In genomic region chr7:32631590-32632497, GRCh38 we compare ENCODE assay signal across 5 cellular contexts.
DNase-seq lines count a peak whose midpoint lies in the region; ATAC-seq, FAIRE-seq and TF ChIP-seq lines count a peak whose summit lies in the region.
"Not testable (repeated sequence)": the region's sequence is repeated elsewhere in the genome, so short reads cannot be mapped to it uniquely, and the experiment has no call there.

No MANE protein-coding gene starts in this region.

- H3K36me3 ChIP-seq in Panc1 (ENCODE audit: control insufficient read depth, insufficient read depth, low read length); small intestine (ENCODE audit: control insufficient read depth in 2 of 2, insufficient read depth in 2 of 2, low read length in 2 of 2): not testable (repeated sequence)

- H3K4me3 ChIP-seq in A549; Panc1 (ENCODE audit: low read depth in 2 of 2, low read length in 2 of 2); small intestine (ENCODE audit: low read depth in 1 of 2, low read length in 2 of 2): not testable (repeated sequence)

- not testable (repeated sequence) for H3K27ac ChIP-seq in A549; Panc1 (ENCODE audit: low read length); small intestine (ENCODE audit: low read depth in 1 of 2, low read length in 1 of 2)

- intact Hi-C loops in Panc1 (cut with micrococcal nuclease; ENCODE audit: unreplicated experiment): not testable (repeated sequence)

- POLR2A ChIA-PET in A549 (lab: Yijun Ruan, JAX): not testable (repeated sequence)
- POLR2A ChIA-PET in Panc1 (lab: Charles Lee): interaction anchor here (0.6 kb wide), 1 partner anchor 105 kb away, joined by 3 read pairs; no protein-coding TSS in a partner anchor

- TF ChIP-seq RAD21 in A549 (conservative IDR thresholded peaks at IDR 0.05 in 1 of 2, IDR thresholded peaks at IDR 0.05 in 1 of 2): not testable (repeated sequence)

- not testable (repeated sequence) for H3K4me2 ChIP-seq in A549

- TF ChIP-seq EP300 in A549 (IDR thresholded peaks at IDR 0.05): not testable (repeated sequence)

- 92% methylated on average over 5 of the region's 5 CpGs for WGBS in A549 (ENCODE audit: missing lambda C conversion rate)
- WGBS in small intestine, 3 donors: 94 to 96% (median 95%) methylated on average over 5 of the region's 5 CpGs

- in situ Hi-C loops in Panc1 (cut with HindIII; ENCODE audit: low pct_unique_long_range_greater_than_20kb, low sequenced_read_pairs): not testable (repeated sequence)

- H3K9me3 ChIP-seq in A549; Panc1 (ENCODE audit: control insufficient read depth, insufficient read depth, low read depth, low read length); T-helper 17 cell (ENCODE audit: control insufficient read depth, low read length, poor library complexity, severe bottlenecking); small intestine (ENCODE audit: control insufficient read depth, low read depth): not testable (repeated sequence)

- TSS peak; percentile 19 for BruUV-seq in Panc1 (replicated peaks; lab: Mats Ljungman, UMichigan)

- FAIRE-seq in A549 (lab: Jason Lieb, UNC) (peak; percentile 7), H54 (lab: Jason Lieb, UNC) (peak; percentile 41), small intestine (lab: Jason Lieb, UNC) (peak; percentile 57)

- not testable (repeated sequence) for TF ChIP-seq POLR2A in A549 (IDR thresholded peaks at IDR 0.05; ENCODE audit: low read length); H54 (IDR thresholded peaks at IDR 0.05; ENCODE audit: low read depth, low read length)

- DNase-seq in A549 (ENCODE audit: low read depth in 1 of 2, low spot score in 1 of 2); H54 (ENCODE audit: insufficient read length, low spot score); Panc1 (ENCODE audit: low read depth, low spot score); T-helper 17 cell; small intestine: not testable (repeated sequence)

- H3K4me3 Mint-ChIP-seq in T-helper 17 cell: not testable (repeated sequence)

- H3K27me3 Mint-ChIP-seq in T-helper 17 cell: not testable (repeated sequence)

- H3K36me3 Mint-ChIP-seq in T-helper 17 cell (ENCODE audit: low read depth): not testable (repeated sequence)

- not testable (repeated sequence) for H3K4me1 Mint-ChIP-seq in T-helper 17 cell

- CTCF ChIA-PET in A549 (lab: Yijun Ruan, JAX); Panc1 (lab: Charles Lee): not testable (repeated sequence)

- ATAC-seq in A549, Panc1, T-helper 17 cell: not testable (repeated sequence)

- not testable (repeated sequence) for TF ChIP-seq CTCF in A549 (IDR thresholded peaks at IDR 0.05); Panc1 (IDR thresholded peaks at IDR 0.05)

- peaks cover 17% of the 10 kb centered on the region; the same call in 2 of the 3 replicates for H3K4me1 ChIP-seq in A549
- H3K4me1 ChIP-seq in Panc1 (ENCODE audit: control insufficient read depth, insufficient read depth, low read length); small intestine (ENCODE audit: control insufficient read depth in 2 of 2, insufficient read depth in 1 of 2, low read depth in 1 of 2, low read length in 1 of 2): not testable (repeated sequence)

- H3K27me3 ChIP-seq in Panc1 (ENCODE audit: control insufficient read depth, insufficient read depth, low read length); small intestine (ENCODE audit: control insufficient read depth in 2 of 2, insufficient read depth in 2 of 2, low read length in 2 of 2): not testable (repeated sequence)

- peak overlapping the region; percentile 27 for H3K27ac Mint-ChIP-seq in T-helper 17 cell
